ENCODE assay signal across 9 cellular contexts in the genomic region with DNA sequence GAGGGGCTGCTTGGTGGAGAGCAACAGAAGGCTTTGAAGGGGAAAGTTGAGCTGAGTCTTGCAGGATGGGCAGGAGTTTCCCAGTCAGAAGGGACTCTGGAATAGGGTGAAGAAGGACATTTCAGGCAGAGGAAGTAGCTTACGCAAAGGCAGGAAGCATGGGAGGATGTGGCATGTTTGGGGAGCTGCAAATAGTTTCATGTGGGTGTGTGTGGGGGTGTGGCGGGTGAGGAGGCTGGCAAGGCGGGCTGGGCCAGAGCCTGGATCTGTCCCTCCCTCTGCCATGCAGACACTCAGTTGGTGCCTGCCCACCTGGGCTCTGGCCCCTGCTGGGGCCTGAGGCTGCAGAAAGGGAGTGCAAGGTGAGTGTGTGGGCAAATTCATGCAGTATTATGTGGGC. TPM values are rescaled to one million over a fixed set of nuclear protein-coding genes. Genes with fewer than 3 reads are reported as not detected.
DNase-seq lines count a peak whose midpoint lies in the region; ATAC-seq and TF ChIP-seq lines count a peak whose summit lies in the region.
"Had no signal": no experiment of that assay in that cellular context is flagged by ENCODE, and none has a peak within 500 bp of the region (broad histone marks: within the 10 kb centered on the region; RNA-seq: fewer than 3 reads in every experiment).

No MANE protein-coding gene starts in this region.

- H3K4me1 Mint-ChIP-seq in activated CD8-positive, alpha-beta T cell treated with anti-CD3 and anti-CD28 coated beads, Interleukin-2, amount 10 ng/mL, durations not matched to agents 7 days and 5 days (ENCODE audit: low read depth) = peaks cover 94% of the 10 kb centered on the region
- peaks cover 60 to 72% of the 10 kb centered on the region in 2 donors for H3K4me1 Mint-ChIP-seq in stimulated activated naive B cell treated with anti-CD40 and anti-IgM and Interleukin-4, amounts not matched to agents 10 μg/mL and 1 μg/mL and 100 μg/mL, for 72 hours

- no peaks in the 10 kb centered on the region for H3K27me3 ChIP-seq in heart left ventricle
- no peaks in the 10 kb centered on the region for H3K27me3 ChIP-seq in ovary
- no peaks in the 10 kb centered on the region for H3K27me3 ChIP-seq in SJCRH30

- DNase-seq in AG20443 (ENCODE audit: low spot score) (peak; percentile 39), KBM-7 (peak; percentile 70), heart left ventricle (peak in 4 of 5 donors; percentile 48 to 72 (median 54)), ovary (no peak), SJCRH30 (no peak)
- peak; percentile 78 for DNase-seq in activated CD8-positive, alpha-beta T cell treated with anti-CD3 and anti-CD28 coated beads, Interleukin-2, amount 10 ng/mL, durations not matched to agents 7 days and 5 days
- no peak for DNase-seq in stimulated activated naive B cell treated with anti-CD40 and anti-IgM and Interleukin-4, amounts not matched to agents 10 μg/mL and 1 μg/mL and 100 μg/mL, for 72 hours

- intact Hi-C loops in heart left ventricle (cut with DNase I) (loop anchor here in 7 of 10 donors (5.0 to 10.0 kb wide), 5 partner anchors 39 to 1067 kb away; a partner anchor contains a TSS), ovary (cut with DNase I) (loop anchor here in 3 of 4 donors (5.0 to 10.0 kb wide), 3 partner anchors 147 to 1064 kb away; a partner anchor contains a TSS)

- H3K4me3 ChIP-seq in heart left ventricle (peak overlapping the region in 1 of 12 donors; percentile 17), ovary (no peak overlapping the region), SJCRH30 (no peak overlapping the region)

- peaks cover 22 to 87% (median 72%) of the 10 kb centered on the region in 12 donors for H3K4me1 ChIP-seq in heart left ventricle
- no peaks in the 10 kb centered on the region for H3K4me1 ChIP-seq in ovary (ENCODE audit: insufficient read depth)
- H3K4me1 ChIP-seq in SJCRH30 = peaks cover 10% of the 10 kb centered on the region

- H3K27ac ChIP-seq in heart left ventricle (peak overlapping the region in 10 of 12 donors; percentile 27 to 81 (median 58)), ovary (no peak overlapping the region), SJCRH30 (no peak overlapping the region)

- no peaks in the 10 kb centered on the region for H3K9me3 Mint-ChIP-seq in activated CD8-positive, alpha-beta T cell treated with anti-CD3 and anti-CD28 coated beads, Interleukin-2, amount 10 ng/mL, durations not matched to agents 7 days and 5 days (ENCODE audit: insufficient read depth)
- no peaks in the 10 kb centered on the region for H3K9me3 Mint-ChIP-seq in stimulated activated naive B cell treated with anti-CD40 and anti-IgM and Interleukin-4, amounts not matched to agents 10 μg/mL and 1 μg/mL and 100 μg/mL, for 72 hours

- no peaks in the 10 kb centered on the region for H3K27me3 Mint-ChIP-seq in activated CD8-positive, alpha-beta T cell treated with anti-CD3 and anti-CD28 coated beads, Interleukin-2, amount 10 ng/mL, durations not matched to agents 7 days and 5 days (ENCODE audit: low read depth)
- no peaks in the 10 kb centered on the region for H3K27me3 Mint-ChIP-seq in stimulated activated naive B cell treated with anti-CD40 and anti-IgM and Interleukin-4, amounts not matched to agents 10 μg/mL and 1 μg/mL and 100 μg/mL, for 72 hours

- peak overlapping the region; percentile 87 for H3K27ac Mint-ChIP-seq in activated CD8-positive, alpha-beta T cell treated with anti-CD3 and anti-CD28 coated beads, Interleukin-2, amount 10 ng/mL, durations not matched to agents 7 days and 5 days
- peak overlapping the region; percentile 79 for H3K27ac Mint-ChIP-seq in stimulated activated naive B cell treated with anti-CD40 and anti-IgM and Interleukin-4, amounts not matched to agents 10 μg/mL and 1 μg/mL and 100 μg/mL, for 72 hours

- CTCF ChIA-PET in activated CD8-positive, alpha-beta T cell treated with anti-CD3 and anti-CD28 coated beads, Interleukin-2, amount 10 ng/mL, durations not matched to agents 7 days and 5 days (lab: Charles Lee) = interaction anchor here (0.8 to 6.1 kb wide), 28 partner anchors 10 to 1065 kb away, joined by 3 to 206 read pairs (median 6); a partner anchor contains a TSS

- no peak for TF ChIP-seq POLR2A in heart left ventricle (IDR thresholded peaks at IDR 0.05)
- no peak for TF ChIP-seq POLR2A in ovary (IDR thresholded peaks at IDR 0.05)

- H3K36me3 Mint-ChIP-seq in activated CD8-positive, alpha-beta T cell treated with anti-CD3 and anti-CD28 coated beads, Interleukin-2, amount 10 ng/mL, durations not matched to agents 7 days and 5 days (ENCODE audit: low read depth) = peaks cover 63% of the 10 kb centered on the region
- H3K36me3 Mint-ChIP-seq in stimulated activated naive B cell treated with anti-CD40 and anti-IgM and Interleukin-4, amounts not matched to agents 10 μg/mL and 1 μg/mL and 100 μg/mL, for 72 hours = peaks cover 29 to 35% of the 10 kb centered on the region in 2 donors

- peak overlapping the region; percentile 73 for H3K4me3 Mint-ChIP-seq in activated CD8-positive, alpha-beta T cell treated with anti-CD3 and anti-CD28 coated beads, Interleukin-2, amount 10 ng/mL, durations not matched to agents 7 days and 5 days
- peak overlapping the region; percentile 37 for H3K4me3 Mint-ChIP-seq in stimulated activated naive B cell treated with anti-CD40 and anti-IgM and Interleukin-4, amounts not matched to agents 10 μg/mL and 1 μg/mL and 100 μg/mL, for 72 hours

- peaks cover 0 to 56% (median 17%) of the 10 kb centered on the region in 9 donors for H3K36me3 ChIP-seq in heart left ventricle
- no peaks in the 10 kb centered on the region for H3K36me3 ChIP-seq in ovary
- H3K36me3 ChIP-seq in SJCRH30 = peaks cover 4% of the 10 kb centered on the region

- TF ChIP-seq CTCF in heart left ventricle (IDR thresholded peaks at IDR 0.05) (no peak), ovary (IDR thresholded peaks at IDR 0.05) (no peak)

- TF ChIP-seq EP300 in ovary (IDR thresholded peaks at IDR 0.05) = no peak

- peak; percentile 63 for ATAC-seq in activated CD8-positive, alpha-beta T cell treated with anti-CD3 and anti-CD28 coated beads, Interleukin-2, amount 10 ng/mL, durations not matched to agents 7 days and 5 days
- ATAC-seq in heart left ventricle = peak; percentile 9 to 43 (median 26)
- ATAC-seq in stimulated activated naive B cell treated with anti-CD40 and anti-IgM and Interleukin-4, amounts not matched to agents 10 μg/mL and 1 μg/mL and 100 μg/mL, for 72 hours (replicated peaks) = peak; percentile 13 to 27
- no peak for ATAC-seq in GM21360 (IDR thresholded peaks at IDR 0.05; ENCODE audit: unreplicated experiment)

- H3K9me3 ChIP-seq in heart left ventricle (no peaks in the 10 kb centered on the region), ovary (no peaks in the 10 kb centered on the region), SJCRH30 (replicated peaks) (no peaks in the 10 kb centered on the region)

- in situ Hi-C loops in KBM-7 (cut with MboI; ENCODE audit: low pct_unique_long_range_greater_than_20kb, low sequenced_read_pairs) = no loop called here

- POLR2A ChIA-PET in activated CD8-positive, alpha-beta T cell treated with anti-CD3 and anti-CD28 coated beads, Interleukin-2, amount 10 ng/mL, durations not matched to agents 7 days and 5 days (lab: Charles Lee) = interaction anchor here (0.6 to 4.7 kb wide), 5 partner anchors 9 to 181 kb away, joined by 3 to 39 read pairs (median 14); a partner anchor contains a TSS

- WGBS in heart left ventricle, 4 donors = 41 to 73% (median 59%) methylated on average over 3 of the region's 3 CpGs
- 73 to 85% (median 77%) methylated on average over 3 of the region's 3 CpGs for WGBS in ovary, 3 donors

RNA-seq across cellular contexts. Expression of a gene that starts 10.4 kb away (rescaled TPM):
- 10 to 100 TPM; 62.6 to 65.0 TPM for total RNA-seq in activated CD8-positive, alpha-beta T cell treated with anti-CD3 and anti-CD28 coated beads, Interleukin-2, amount 10 ng/mL, durations not matched to agents 7 days and 5 days
- total RNA-seq in heart left ventricle (10 to 100 TPM; 29.5 to 64.0 (median 36.9) TPM), ovary (10 to 100 TPM; 27.1 to 88.8 (median 38.7) TPM)
- polyA plus RNA-seq in heart left ventricle (10 to 100 TPM; 68.1 to 69.0 TPM), ovary (10 to 100 TPM; 51.0 to 62.3 TPM)
- total RNA-seq in SJCRH30 (2014; rRNA removed; shearing (Covaris generic)) = 34.7 and 35.0 TPM in 2 replicates

RNA-seq across cellular contexts. Expression of a gene that starts 25.4 kb away (rescaled TPM):
- total RNA-seq in activated CD8-positive, alpha-beta T cell treated with anti-CD3 and anti-CD28 coated beads, Interleukin-2, amount 10 ng/mL, durations not matched to agents 7 days and 5 days = 1 to 10 TPM; 1.1 to 1.7 TPM
- total RNA-seq in heart left ventricle (under 1 TPM in 7 of 9 donors, not detected in 2; 0.21 to 0.95 (median 0.56) TPM), ovary (under 1 TPM in 4 of 7 donors, not detected in 3; 0.25 to 0.47 (median 0.34) TPM)
- polyA plus RNA-seq in heart left ventricle (under 1 TPM; 0.03 to 0.11 TPM), ovary (under 1 TPM; 0.10 to 0.24 TPM)
- total RNA-seq in SJCRH30 (2014; rRNA removed; shearing (Covaris generic)) = 0.16 and 0.30 TPM in 2 replicates
- total RNA-seq: Daoy had no signal

Comparison
In these comparisons a context has a peak if more than half of its experiments do, and no peak if none do; other contexts are left out.
1. DNase-seq: peak in AG20443 (single experiment), KBM-7 (single experiment), activated CD8-positive, alpha-beta T cell treated with anti-CD3 and anti-CD28 coated beads, Interleukin-2, amount 10 ng/mL, durations not matched to agents 7 days and 5 days (single experiment) and heart left ventricle (4 of 5); none in stimulated activated naive B cell treated with anti-CD40 and anti-IgM and Interleukin-4, amounts not matched to agents 10 μg/mL and 1 μg/mL and 100 μg/mL, for 72 hours (single experiment), ovary (0 of 5) and SJCRH30 (0 of 2).
2. H3K27ac ChIP-seq: peak in heart left ventricle (10 of 12); none in ovary (0 of 2) and SJCRH30 (single experiment).